ENCODE assay signal across 6 cellular contexts in the genomic region with DNA sequence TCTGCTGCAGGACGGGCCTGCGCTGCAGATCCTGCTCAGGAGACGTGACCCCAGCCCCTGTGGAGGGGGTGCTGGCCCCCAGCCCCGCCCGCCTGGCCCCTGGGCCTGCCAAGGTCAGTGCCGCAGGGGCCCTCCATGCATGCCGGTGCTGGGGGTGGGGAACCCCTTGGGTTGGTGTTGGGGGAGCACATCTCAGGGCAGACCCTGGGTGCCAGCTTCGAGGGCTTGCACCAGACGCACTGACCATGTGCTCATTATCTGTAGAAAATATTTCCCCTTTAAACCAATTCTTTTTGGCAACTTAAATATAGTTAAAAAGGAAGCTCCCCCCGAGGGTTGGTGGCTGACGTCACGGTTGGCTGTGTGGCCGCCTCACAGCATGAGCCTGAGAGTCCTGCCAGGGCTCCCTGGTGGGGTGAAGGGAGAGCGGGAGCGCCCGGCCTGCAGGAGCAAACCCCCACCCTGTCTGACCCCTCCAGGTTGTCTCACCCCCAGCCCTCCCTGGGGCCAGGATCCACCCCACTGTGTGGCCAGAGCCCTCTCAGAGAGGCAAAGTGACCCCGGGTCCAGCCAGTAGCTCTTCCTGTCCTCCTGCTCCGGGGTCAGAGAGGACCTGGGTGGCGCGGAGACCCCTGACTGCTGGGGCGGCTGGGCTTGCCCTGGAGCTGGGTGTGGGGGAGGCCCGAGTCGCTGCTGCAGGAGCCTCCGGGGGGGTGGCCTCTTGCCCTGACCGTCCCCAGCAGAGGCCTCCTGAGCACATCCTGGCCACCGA. TPM values are rescaled to one million over a fixed set of nuclear protein-coding genes. Genes with fewer than 3 reads are reported as not detected.
A peak's percentile ranks its signal among the peaks of the same experiment; 100 is the strongest.
DNase-seq lines count a peak whose midpoint lies in the region; ATAC-seq and TF ChIP-seq lines count a peak whose summit lies in the region.

No MANE protein-coding gene starts in this region.

- ATAC-seq in GM21360 (IDR thresholded peaks at IDR 0.05; ENCODE audit: unreplicated experiment), result no peak

- TF ChIP-seq POLR2A in vagina (IDR thresholded peaks at IDR 0.05), result no peak

- peaks cover 25% of the 10 kb centered on the region for H3K4me1 Mint-ChIP-seq in activated T-cell treated with anti-CD3 and anti-CD28 coated beads, Interleukin-2, amount 50 U/mL, for 24 hours (ENCODE audit: low read depth)

- intact Hi-C loops in vagina (cut with DNase I), result no loop called here

- H3K27me3 Mint-ChIP-seq in activated T-cell treated with anti-CD3 and anti-CD28 coated beads, Interleukin-2, amount 50 U/mL, for 24 hours, result no peaks in the 10 kb centered on the region

- H3K4me3 ChIP-seq in foreskin fibroblast (ENCODE audit: low read depth in 1 of 2, low read length in 2 of 2) (no peak overlapping the region), vagina (no peak overlapping the region)

- no peaks in the 10 kb centered on the region for H3K9me3 ChIP-seq in vagina

- no peak overlapping the region for H3K27ac Mint-ChIP-seq in activated T-cell treated with anti-CD3 and anti-CD28 coated beads, Interleukin-2, amount 50 U/mL, for 24 hours

- H3K27ac ChIP-seq in vagina, result peak overlapping the region; percentile 40

- no peak overlapping the region for H3K4me3 Mint-ChIP-seq in activated T-cell treated with anti-CD3 and anti-CD28 coated beads, Interleukin-2, amount 50 U/mL, for 24 hours

- DNase-seq in activated T-cell treated with anti-CD3 and anti-CD28 coated beads, Interleukin-2, amount 50 U/mL, for 1 hour, result peak; percentile 35
- no peak for DNase-seq in activated T-cell treated with anti-CD3 and anti-CD28 coated beads, Interleukin-2, amount 50 U/mL, for 24 hours
- DNase-seq in foreskin fibroblast, result peak; percentile 36 to 79
- DNase-seq in vagina (ENCODE audit: extremely low spot score in 2 of 2), result no peak
- no peak for DNase-seq in D341Med (ENCODE audit: low spot score)

- H3K9me3 Mint-ChIP-seq in activated T-cell treated with anti-CD3 and anti-CD28 coated beads, Interleukin-2, amount 50 U/mL, for 24 hours, result no peaks in the 10 kb centered on the region

- no peaks in the 10 kb centered on the region for H3K36me3 ChIP-seq in vagina

- H3K4me1 ChIP-seq in vagina, result peaks cover 40% of the 10 kb centered on the region

- H3K27me3 ChIP-seq in vagina, result no peaks in the 10 kb centered on the region

- TF ChIP-seq CTCF in foreskin fibroblast (IDR thresholded peaks at IDR 0.05; ENCODE audit: low read depth, low read length), result no peak
- no peak for TF ChIP-seq CTCF in vagina (IDR thresholded peaks at IDR 0.05)

- H3K36me3 Mint-ChIP-seq in activated T-cell treated with anti-CD3 and anti-CD28 coated beads, Interleukin-2, amount 50 U/mL, for 24 hours (ENCODE audit: low read depth), result no peaks in the 10 kb centered on the region

RNA-seq across cellular contexts. Expression of a gene that starts 5.3 kb away (rescaled TPM):
- total RNA-seq in vagina, result 79.1 TPM

RNA-seq across cellular contexts. Expression of a gene that starts 8.9 kb away (rescaled TPM):
- total RNA-seq in vagina, result 0.25 TPM

RNA-seq across cellular contexts. Expression of a gene that starts 32.9 kb away (rescaled TPM):
- not detected for total RNA-seq in vagina

RNA-seq across cellular contexts. Expression of a gene that starts 44.6 kb away (rescaled TPM):
- 24.3 TPM for total RNA-seq in vagina

RNA-seq across cellular contexts. Expression of a gene that starts 53.8 kb away (rescaled TPM):
- total RNA-seq in vagina, result 6.4 TPM

Comparison
In these comparisons a context has a peak if more than half of its experiments do, and no peak if none do; other contexts are left out.
1. DNase-seq: peak in activated T-cell treated with anti-CD3 and anti-CD28 coated beads, Interleukin-2, amount 50 U/mL, for 1 hour (single experiment) and foreskin fibroblast (2 of 2); none in activated T-cell treated with anti-CD3 and anti-CD28 coated beads, Interleukin-2, amount 50 U/mL, for 24 hours (single experiment), vagina (0 of 2) and D341Med (single experiment).